Comparison of ENCODE assay signal across 23 cellular contexts in genomic region chr12:125954362-125954761, GRCh38.
A peak's percentile ranks its signal among the peaks of the same experiment; 100 is the strongest.
DNase-seq lines count a peak whose midpoint lies in the region; ATAC-seq and TF ChIP-seq lines count a peak whose summit lies in the region.
"Had no signal": no experiment of that assay in that cellular context is flagged by ENCODE, and none has a peak within 500 bp of the region (broad histone marks: within the 10 kb centered on the region; RNA-seq: fewer than 3 reads in every experiment).

No MANE protein-coding gene starts in this region.

- H3K36me3 ChIP-seq in H7 (replicated peaks; ENCODE audit: control insufficient read depth, insufficient read depth, low read length): no peaks in the 10 kb centered on the region
- no peaks in the 10 kb centered on the region for H3K36me3 ChIP-seq in endodermal cell (ENCODE audit: control insufficient read depth, insufficient read depth, low read length)
- no peaks in the 10 kb centered on the region for H3K36me3 ChIP-seq in neural progenitor cell
- H3K36me3 ChIP-seq in PC-3 (ENCODE audit: low read depth, low read length): no peaks in the 10 kb centered on the region
- H3K36me3 ChIP-seq: BE2C; BLaER1 treated with 17β-estradiol and CSF1 and Interleukin-3, amounts not matched to agents 10 nM and 100 nM had no signal

- TF ChIP-seq CTCF in endodermal cell (conservative IDR thresholded peaks at IDR 0.05) (peak; percentile 33), neural progenitor cell (IDR thresholded peaks at IDR 0.05) (no peak), PC-3 (conservative IDR thresholded peaks at IDR 0.05; ENCODE audit: low read depth, low read length) (no peak)

- H3K27ac ChIP-seq in endodermal cell (ENCODE audit: low read depth, low read length) (no peak overlapping the region), neural progenitor cell (no peak overlapping the region), PC-3 (ENCODE audit: low read length) (no peak overlapping the region)
- H3K27ac ChIP-seq: A549; BLaER1 treated with 17β-estradiol and CSF1 and Interleukin-3, amounts not matched to agents 10 nM and 100 nM; GM23248 had no signal

- H3K9ac ChIP-seq in endodermal cell (ENCODE audit: extremely low read depth, low read length, poor library complexity, severe bottlenecking): no peak overlapping the region
- H3K9ac ChIP-seq in neural progenitor cell: no peak overlapping the region
- no peak overlapping the region for H3K9ac ChIP-seq in PC-3 (ENCODE audit: low read length)
- H3K9ac ChIP-seq: BLaER1 treated with 17β-estradiol and CSF1 and Interleukin-3, amounts not matched to agents 10 nM and 100 nM; GM23248 had no signal

- H3K4me1 Mint-ChIP-seq in endodermal cell: no peaks in the 10 kb centered on the region
- H3K4me1 Mint-ChIP-seq in neural progenitor cell: no peaks in the 10 kb centered on the region
- H3K4me1 Mint-ChIP-seq: CD14-positive monocyte; CD8-positive, alpha-beta memory T cell had no signal

- H4K20me1 ChIP-seq in neural progenitor cell (ENCODE audit: low read depth) (no peaks in the 10 kb centered on the region), PC-3 (ENCODE audit: low read length) (no peaks in the 10 kb centered on the region)
- H4K20me1 ChIP-seq: BLaER1 treated with 17β-estradiol and CSF1 and Interleukin-3, amounts not matched to agents 10 nM and 100 nM had no signal

- DNase-seq in H7: peak; percentile 9
- DNase-seq in endodermal cell: peak; percentile 67
- DNase-seq in neural progenitor cell (ENCODE audit: low spot score): peak; percentile 6
- DNase-seq in NCI-H510A (lab: John Stamatoyannopoulos, UW): no peak
- no peak for DNase-seq in pons (ENCODE audit: low spot score)
- no peak for DNase-seq in amygdala (lab: John Stamatoyannopoulos, UW)
- no peak for DNase-seq in PC-3
- DNase-seq: 8988T; ACHN; AML-193; BE2C; CD4-positive, alpha-beta T cell; CD8-positive, alpha-beta memory T cell; DMS 273 treated with DMSO at 0.1 percent for 48 hours; DMS79; EL; GDM1; GM23248 had no signal

- H3K4me1 ChIP-seq in endodermal cell (ENCODE audit: control insufficient read depth, insufficient read depth, low read length) (no peaks in the 10 kb centered on the region), neural progenitor cell (no peaks in the 10 kb centered on the region), PC-3 (ENCODE audit: insufficient read depth, low read length) (no peaks in the 10 kb centered on the region)
- H3K4me1 ChIP-seq: A549; BE2C; BLaER1 treated with 17β-estradiol and CSF1 and Interleukin-3, amounts not matched to agents 10 nM and 100 nM had no signal

- H3F3A ChIP-seq in neural progenitor cell (ENCODE audit: low read depth) (no peaks in the 10 kb centered on the region), PC-3 (ENCODE audit: low read length, unreplicated experiment) (no peaks in the 10 kb centered on the region)

- ATAC-seq in PC-3: no peak
- ATAC-seq: A549, GM12878, HCT116 had no signal

- H3K27me3 ChIP-seq in H7 (ENCODE audit: control insufficient read depth, insufficient read depth, low read length) (no peaks in the 10 kb centered on the region), endodermal cell (ENCODE audit: control insufficient read depth, insufficient read depth, low read length, poor library complexity, severe bottlenecking) (no peaks in the 10 kb centered on the region), neural progenitor cell (no peaks in the 10 kb centered on the region), PC-3 (ENCODE audit: low read length) (no peaks in the 10 kb centered on the region)
- H3K27me3 ChIP-seq: BE2C; BLaER1 treated with 17β-estradiol and CSF1 and Interleukin-3, amounts not matched to agents 10 nM and 100 nM had no signal

- H3K27me3 Mint-ChIP-seq in endodermal cell (ENCODE audit: insufficient read depth): peaks cover 2% of the 10 kb centered on the region
- H3K27me3 Mint-ChIP-seq in neural progenitor cell (ENCODE audit: insufficient read depth, low read depth): peaks cover 2% of the 10 kb centered on the region
- H3K27me3 Mint-ChIP-seq: CD4-positive, alpha-beta T cell; CD8-positive, alpha-beta memory T cell had no signal

- no peaks in the 10 kb centered on the region for H3K79me2 ChIP-seq in neural progenitor cell (ENCODE audit: low read depth)
- H3K79me2 ChIP-seq in PC-3 (ENCODE audit: low read length): no peaks in the 10 kb centered on the region

- CTCF ChIA-PET in PC-3 (lab: Charles Lee): no interaction called here

- intact Hi-C loops in PC-3 (cut with micrococcal nuclease): no loop called here

- peaks cover 59% of the 10 kb centered on the region for H3K9me3 ChIP-seq in endodermal cell (ENCODE audit: control insufficient read depth, low read length)
- H3K9me3 ChIP-seq in neural progenitor cell (ENCODE audit: low read depth): no peaks in the 10 kb centered on the region
- H3K9me3 ChIP-seq in PC-3 (ENCODE audit: low read length): peaks cover 11% of the 10 kb centered on the region; the same call in 1 of the 2 replicates
- H3K9me3 ChIP-seq: A549, BE2C had no signal

- H3K4me2 ChIP-seq in neural progenitor cell (no peak overlapping the region), PC-3 (ENCODE audit: low read length) (no peak overlapping the region)
- H3K4me2 ChIP-seq: A549; BLaER1 treated with 17β-estradiol and CSF1 and Interleukin-3, amounts not matched to agents 10 nM and 100 nM had no signal

- H3K36me3 Mint-ChIP-seq in endodermal cell (ENCODE audit: low read depth) (no peaks in the 10 kb centered on the region), neural progenitor cell (no peaks in the 10 kb centered on the region)
- H3K36me3 Mint-ChIP-seq: CD14-positive monocyte; CD8-positive, alpha-beta memory T cell had no signal

- no peaks in the 10 kb centered on the region for H3K9me2 ChIP-seq in PC-3 (replicated peaks; ENCODE audit: low read length)

- H2AFZ ChIP-seq in neural progenitor cell (replicated peaks) (no peak overlapping the region), PC-3 (ENCODE audit: low read length) (no peak overlapping the region)
- H2AFZ ChIP-seq: GM23248 had no signal

- 76 to 88% methylated on average over 3 to 4 of the region's 4 CpGs for WGBS in endodermal cell (ENCODE audit: insufficient coverage in 1 of 2, insufficient read length in 1 of 2), 2 experiments

- no TSS peak for BruUV-seq in PC-3 (replicated peaks; lab: Mats Ljungman, UMichigan)

- H3K27ac Mint-ChIP-seq in endodermal cell (no peak overlapping the region), neural progenitor cell (no peak overlapping the region)
- H3K27ac Mint-ChIP-seq: CD14-positive monocyte; CD4-positive, alpha-beta T cell had no signal

- no peak overlapping the region for H3K4me3 ChIP-seq in H7 (ENCODE audit: insufficient read depth, low read depth, low read length)
- no peak overlapping the region for H3K4me3 ChIP-seq in endodermal cell (ENCODE audit: low read length)
- no peak overlapping the region for H3K4me3 ChIP-seq in neural progenitor cell
- no peak overlapping the region for H3K4me3 ChIP-seq in PC-3 (ENCODE audit: low read length)
- H3K4me3 ChIP-seq: A549; BLaER1 treated with 17β-estradiol and CSF1 and Interleukin-3, amounts not matched to agents 10 nM and 100 nM; GM12878; GM23248 had no signal

- POLR2A ChIA-PET in PC-3 (lab: Charles Lee; ENCODE audit: unreplicated experiment): no interaction called here

- peaks cover 2% of the 10 kb centered on the region for H3K9me3 Mint-ChIP-seq in endodermal cell
- no peaks in the 10 kb centered on the region for H3K9me3 Mint-ChIP-seq in neural progenitor cell

- H3K4me3 Mint-ChIP-seq in endodermal cell: no peak overlapping the region
- no peak overlapping the region for H3K4me3 Mint-ChIP-seq in neural progenitor cell
- H3K4me3 Mint-ChIP-seq: CD14-positive monocyte; CD4-positive, alpha-beta T cell; CD8-positive, alpha-beta memory T cell had no signal

Comparison
In these comparisons a context has a peak if more than half of its experiments do, and no peak if none do; other contexts are left out.
1. DNase-seq: peak in H7 (single experiment), endodermal cell (single experiment) and neural progenitor cell (single experiment); none in NCI-H510A (single experiment), pons (single experiment), amygdala (0 of 56) and PC-3 (single experiment).